Comparison of ENCODE assay signal across 1 cellular context in the genomic region with DNA sequence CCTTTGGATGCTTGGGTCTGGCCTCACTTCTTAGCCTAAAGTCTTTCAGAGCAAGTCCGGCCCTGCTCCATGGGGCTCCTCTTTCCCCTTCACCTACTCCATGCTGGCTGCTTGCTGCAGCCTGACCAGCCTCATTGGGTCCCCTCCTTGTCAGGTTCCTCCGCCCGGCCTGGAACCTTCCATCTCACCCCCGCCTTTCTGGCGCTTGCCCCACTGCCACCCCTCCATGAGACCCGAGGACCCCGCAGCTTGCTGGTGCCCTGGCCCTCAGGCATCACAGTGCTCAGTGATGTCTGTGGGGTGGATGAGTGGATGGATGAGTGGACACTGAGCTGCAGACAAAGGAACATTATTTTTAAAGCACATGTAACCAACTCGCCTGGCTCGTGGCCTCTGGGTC.
TF ChIP-seq lines count a peak whose summit lies in the region.

No MANE protein-coding gene starts in this region.

TF ChIP-seq in A549, 52 proteins besides CTCF, POLR2A, EP300 and RAD21:
- TF ChIP-seq, protein P1, sequence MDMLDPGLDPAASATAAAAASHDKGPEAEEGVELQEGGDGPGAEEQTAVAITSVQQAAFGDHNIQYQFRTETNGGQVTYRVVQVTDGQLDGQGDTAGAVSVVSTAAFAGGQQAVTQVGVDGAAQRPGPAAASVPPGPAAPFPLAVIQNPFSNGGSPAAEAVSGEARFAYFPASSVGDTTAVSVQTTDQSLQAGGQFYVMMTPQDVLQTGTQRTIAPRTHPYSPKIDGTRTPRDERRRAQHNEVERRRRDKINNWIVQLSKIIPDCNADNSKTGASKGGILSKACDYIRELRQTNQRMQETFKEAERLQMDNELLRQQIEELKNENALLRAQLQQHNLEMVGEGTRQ (IDR thresholded peaks at IDR 0.05), result no peak
- TF ChIP-seq, protein P2, sequence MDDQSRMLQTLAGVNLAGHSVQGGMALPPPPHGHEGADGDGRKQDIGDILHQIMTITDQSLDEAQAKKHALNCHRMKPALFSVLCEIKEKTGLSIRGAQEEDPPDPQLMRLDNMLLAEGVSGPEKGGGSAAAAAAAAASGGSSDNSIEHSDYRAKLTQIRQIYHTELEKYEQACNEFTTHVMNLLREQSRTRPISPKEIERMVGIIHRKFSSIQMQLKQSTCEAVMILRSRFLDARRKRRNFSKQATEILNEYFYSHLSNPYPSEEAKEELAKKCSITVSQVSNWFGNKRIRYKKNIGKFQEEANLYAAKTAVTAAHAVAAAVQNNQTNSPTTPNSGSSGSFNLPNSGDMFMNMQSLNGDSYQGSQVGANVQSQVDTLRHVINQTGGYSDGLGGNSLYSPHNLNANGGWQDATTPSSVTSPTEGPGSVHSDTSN (IDR thresholded peaks at IDR 0.05), result no peak
- TF ChIP-seq NFE2L2 (conservative IDR thresholded peaks at IDR 0.05; ENCODE audit: low read length) (no peak), CBX2 (IDR thresholded peaks at IDR 0.05; ENCODE audit: borderline replicate concordance, low read depth) (no peak), RNF2 (IDR thresholded peaks at IDR 0.05; ENCODE audit: borderline replicate concordance, low read depth) (no peak), ZNF302 (CRISPR knock-in tag; IDR thresholded peaks at IDR 0.05) (no peak), EHF (CRISPR knock-in tag; IDR thresholded peaks at IDR 0.05) (no peak), RARB (CRISPR knock-in tag; IDR thresholded peaks at IDR 0.05) (no peak)
